8 cellular contexts compared by ENCODE assay signal in genomic region chr19:17794731-17795494, GRCh38. TPM values are rescaled to one million over a fixed set of nuclear protein-coding genes. Genes with fewer than 3 reads are reported as not detected.
DNase-seq lines count a peak whose midpoint lies in the region; ATAC-seq, FAIRE-seq and TF ChIP-seq lines count a peak whose summit lies in the region.

A gene with protein sequence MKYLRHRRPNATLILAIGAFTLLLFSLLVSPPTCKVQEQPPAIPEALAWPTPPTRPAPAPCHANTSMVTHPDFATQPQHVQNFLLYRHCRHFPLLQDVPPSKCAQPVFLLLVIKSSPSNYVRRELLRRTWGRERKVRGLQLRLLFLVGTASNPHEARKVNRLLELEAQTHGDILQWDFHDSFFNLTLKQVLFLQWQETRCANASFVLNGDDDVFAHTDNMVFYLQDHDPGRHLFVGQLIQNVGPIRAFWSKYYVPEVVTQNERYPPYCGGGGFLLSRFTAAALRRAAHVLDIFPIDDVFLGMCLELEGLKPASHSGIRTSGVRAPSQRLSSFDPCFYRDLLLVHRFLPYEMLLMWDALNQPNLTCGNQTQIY (plus strand): TSS chr19:17795138. CDS start chr19:17807808, 12,670 bp downstream.

- no peaks in the 10 kb centered on the region for H3K9me3 ChIP-seq in BLaER1
- no peaks in the 10 kb centered on the region for H3K9me3 ChIP-seq in keratinocyte (ENCODE audit: control insufficient read depth, low read depth, low read length)

- H3K4me3 ChIP-seq in BLaER1, result no peak within 1 kb of the TSS; the same call in 1 of the 2 replicates
- H3K4me3 ChIP-seq in keratinocyte (ENCODE audit: control insufficient read depth in 2 of 3, extremely low read depth in 1 of 3, insufficient read depth in 2 of 3, low read depth in 1 of 3, low read length in 3 of 3), result peak within 1 kb of the TSS; percentile 41 to 75 (median 70)

- H3K79me2 ChIP-seq in keratinocyte (ENCODE audit: control insufficient read depth, insufficient read depth, low read length), result peaks cover 2% of the 10 kb centered on the region

- H2AFZ ChIP-seq in keratinocyte (ENCODE audit: control insufficient read depth, low read length), result peak within 1 kb of the TSS; percentile 82

- H3K4me1 ChIP-seq in BLaER1 (peaks cover 30% of the 10 kb centered on the region), keratinocyte (ENCODE audit: control insufficient read depth, extremely low read depth, insufficient read depth, low read length) (peaks cover 43% of the 10 kb centered on the region)

- no peaks in the 10 kb centered on the region for H4K20me1 ChIP-seq in BLaER1
- H4K20me1 ChIP-seq in keratinocyte (ENCODE audit: control insufficient read depth, extremely low read depth, insufficient read depth, low read length), result no peaks in the 10 kb centered on the region

- no peak for FAIRE-seq in keratinocyte (lab: Jason Lieb, UNC)

- H3K27ac ChIP-seq in BLaER1 (no peak within 1 kb of the TSS), keratinocyte (ENCODE audit: control insufficient read depth, insufficient read depth, low read length) (peak within 1 kb of the TSS; percentile 34)

- ATAC-seq in GM21515 (IDR thresholded peaks at IDR 0.05; ENCODE audit: unreplicated experiment) (no peak), omental fat pad (ENCODE audit: low FRiP score) (no peak), HG03196 (IDR thresholded peaks at IDR 0.05; ENCODE audit: unreplicated experiment) (no peak)

- H3K9ac ChIP-seq in BLaER1 (no peak within 1 kb of the TSS), keratinocyte (ENCODE audit: control insufficient read depth, extremely low read depth, insufficient read depth, low read length) (peak within 1 kb of the TSS; percentile 71)

- dilution Hi-C loops in keratinocyte (cut with MboI; ENCODE audit: extremely low pct_ligation_motif_present, low sequenced_read_pairs), result no loop called here

- H3K4me2 ChIP-seq in BLaER1 (peak within 1 kb of the TSS; percentile 36), keratinocyte (ENCODE audit: control insufficient read depth, extremely low read depth, insufficient read depth, low read depth, low read length) (peak within 1 kb of the TSS; percentile 76)

- H3K27me3 ChIP-seq in BLaER1, result peaks cover 34% of the 10 kb centered on the region
- no peaks in the 10 kb centered on the region for H3K27me3 ChIP-seq in keratinocyte (ENCODE audit: control insufficient read depth, extremely low read depth, insufficient read depth, low read length)

- TF ChIP-seq CTCF in keratinocyte (optimal IDR thresholded peaks at IDR 0.05 in 1 of 3, IDR thresholded peaks at IDR 0.05 in 1 of 3, conservative IDR thresholded peaks at IDR 0.05 in 1 of 3; ENCODE audit: extremely low read depth in 1 of 3, insufficient read depth in 2 of 3, low read length in 3 of 3), result no peak
- TF ChIP-seq CTCF in omental fat pad (IDR thresholded peaks at IDR 0.05), result no peak

- H3K36me3 ChIP-seq in BLaER1, result no peaks in the 10 kb centered on the region
- no peaks in the 10 kb centered on the region for H3K36me3 ChIP-seq in keratinocyte (ENCODE audit: control insufficient read depth in 2 of 2, extremely low read depth in 1 of 2, insufficient read depth in 2 of 2, low read length in 2 of 2)

- no peaks in the 10 kb centered on the region for H3K9me1 ChIP-seq in keratinocyte (ENCODE audit: control insufficient read depth, extremely low read depth, insufficient read depth, low read length)

- DNase-seq in HK-2 (ENCODE audit: unreplicated experiment), result peak; percentile 84
- DNase-seq in activated CD4-positive, alpha-beta T cell treated with anti-CD3 and anti-CD28 coated beads, Interleukin-2, amount 50 U/mL, for 48 hours, result peak; percentile 42 to 51
- no peak for DNase-seq in keratinocyte (ENCODE audit: low read depth, low spot score)
- no peak for DNase-seq in omental fat pad (ENCODE audit: low spot score)
- DNase-seq in foreskin melanocyte, result no peak

RNA-seq across cellular contexts. Expression of the gene that starts here (rescaled TPM):
- 3.6 to 5.1 TPM (median 4.4 TPM) in 3 replicates for polyA plus RNA-seq in keratinocyte
- polyA plus RNA-seq in keratinocyte (2011; ENCODE audit: low read depth), result 0.59 TPM
- polyA plus RNA-seq in keratinocyte (2011; cell fraction: cytosol; rRNA removed), result 1.9 and 2.4 TPM in 2 replicates
- polyA plus RNA-seq in keratinocyte (2011; cell fraction: nucleus; rRNA removed), result 6.2 and 7.7 TPM in 2 replicates
- polyA plus RNA-seq in keratinocyte (2012; ENCODE audit: low replicate concordance), result 6.2 and 7.2 TPM in 2 replicates
- polyA minus RNA-seq in keratinocyte, result 4.9 to 12.7 TPM (median 4.9 TPM) in 3 replicates
- polyA minus RNA-seq in keratinocyte (2011; cell fraction: cytosol; rRNA and poly(A)+ RNA removed), result 5.4 TPM
- 6.3 and 9.2 TPM in 2 replicates for polyA minus RNA-seq in keratinocyte (2011; cell fraction: nucleus; rRNA and poly(A)+ RNA removed)
- total RNA-seq in omental fat pad, result under 1 TPM in 2 of 4 donors, not detected in 2; 0.19 to 0.32 TPM

Comparison
In these comparisons a context has a peak if more than half of its experiments do, and no peak if none do; other contexts are left out.
1. DNase-seq: peak in HK-2 (single experiment) and activated CD4-positive, alpha-beta T cell treated with anti-CD3 and anti-CD28 coated beads, Interleukin-2, amount 50 U/mL, for 48 hours (2 of 2); none in keratinocyte (single experiment), omental fat pad (single experiment) and foreskin melanocyte (single experiment).